Comparison of ENCODE assay signal across 10 cellular contexts in the genomic region with DNA sequence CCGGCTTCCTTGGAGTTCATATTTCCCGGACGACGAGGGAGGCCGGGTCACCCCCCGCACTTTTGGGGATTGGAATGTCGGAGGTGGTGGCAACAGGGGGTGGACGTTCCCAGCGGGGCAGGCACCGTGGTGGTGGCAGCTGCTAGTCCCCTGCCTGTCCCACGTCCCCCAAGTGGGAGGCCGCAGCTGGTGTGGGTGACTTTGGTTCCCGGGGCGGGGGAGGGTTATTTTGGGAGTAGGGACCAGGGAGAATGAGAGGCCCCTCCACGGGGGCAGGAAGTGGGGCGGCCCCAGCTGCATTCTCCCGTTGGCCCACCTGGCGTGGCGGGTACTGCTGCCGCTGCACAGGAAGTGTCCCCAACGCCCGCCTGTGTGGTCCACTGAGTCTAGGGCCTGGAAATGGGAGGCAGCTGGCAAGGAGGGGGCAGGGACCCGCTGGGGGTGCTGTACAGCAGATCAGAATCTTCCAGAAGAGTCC. TPM values are rescaled to one million over a fixed set of nuclear protein-coding genes. Genes with fewer than 3 reads are reported as not detected.
A peak's percentile ranks its signal among the peaks of the same experiment; 100 is the strongest.
DNase-seq lines count a peak whose midpoint lies in the region; ATAC-seq, FAIRE-seq and TF ChIP-seq lines count a peak whose summit lies in the region.
"Had no signal": no experiment of that assay in that cellular context is flagged by ENCODE, and none has a peak within 500 bp of the region (broad histone marks: within the 10 kb centered on the region; RNA-seq: fewer than 3 reads in every experiment).

No MANE protein-coding gene starts in this region.

- peak overlapping the region; percentile 91 for H3K27ac ChIP-seq in DOHH2 (ENCODE audit: low read depth, low read length)
- H3K27ac ChIP-seq: upper lobe of left lung had no signal

- no peak for ATAC-seq in GM21737 (IDR thresholded peaks at IDR 0.05; ENCODE audit: unreplicated experiment)
- ATAC-seq in GM21786 (IDR thresholded peaks at IDR 0.05; ENCODE audit: unreplicated experiment): no peak

- peak; percentile 44 for DNase-seq in MV-4-11 (lab: John Stamatoyannopoulos, UW)
- peak; percentile 43 to 56 for DNase-seq in frontal cortex (ENCODE audit: low spot score in 2 of 2)
- DNase-seq in putamen (ENCODE audit: low spot score): peak; percentile 33
- no peak for DNase-seq in activated T-helper 2 cell treated with anti-CD3 and anti-CD28 coated beads, Interferon-gamma antibody, Interleukin-2, Interleukin-4, amounts not matched to agents 10 μg/mL and 5 μg/mL and 100 μg/mL, durations not matched to agents 14 hours and 24 hours and 36 hours (ENCODE audit: low spot score)
- no peak for DNase-seq in stimulated activated CD4-positive, alpha-beta T cell treated with anti-CD3 and anti-CD28 coated beads, Interleukin-4, amount 100 ng/mL, for 24 hours

- H3K27me3 ChIP-seq in DOHH2 (ENCODE audit: control insufficient read depth, low read length): no peaks in the 10 kb centered on the region
- H3K27me3 ChIP-seq: upper lobe of left lung had no signal

- H3K4me1 ChIP-seq in DOHH2 (ENCODE audit: control insufficient read depth, low read length): peaks cover 89% of the 10 kb centered on the region
- H3K4me1 ChIP-seq: upper lobe of left lung had no signal

- H3K79me2 ChIP-seq in DOHH2 (ENCODE audit: control insufficient read depth, low read length): peaks cover 2% of the 10 kb centered on the region; the same call in 1 of the 2 replicates

- no peaks in the 10 kb centered on the region for H3K9me3 Mint-ChIP-seq in activated T-helper 2 cell treated with anti-CD3 and anti-CD28 coated beads, Interferon-gamma antibody, Interleukin-2, Interleukin-4, amounts not matched to agents 10 μg/mL and 5 μg/mL and 100 μg/mL, durations not matched to agents 14 hours and 24 hours and 36 hours

- peak overlapping the region; percentile 66 for H3K4me2 ChIP-seq in DOHH2 (ENCODE audit: low read length)

- no peaks in the 10 kb centered on the region for H3K36me3 Mint-ChIP-seq in activated T-helper 2 cell treated with anti-CD3 and anti-CD28 coated beads, Interferon-gamma antibody, Interleukin-2, Interleukin-4, amounts not matched to agents 10 μg/mL and 5 μg/mL and 100 μg/mL, durations not matched to agents 14 hours and 24 hours and 36 hours (ENCODE audit: low read depth)

- FAIRE-seq in frontal cortex (lab: Jason Lieb, UNC): no peak
- FAIRE-seq: islet of Langerhans had no signal

- no peaks in the 10 kb centered on the region for H3K9me2 ChIP-seq in DOHH2 (replicated peaks; ENCODE audit: control insufficient read depth, low read length)

- intact Hi-C loops in activated T-helper 2 cell treated with anti-CD3 and anti-CD28 coated beads, Interferon-gamma antibody, Interleukin-2, Interleukin-4, amounts not matched to agents 10 μg/mL and 5 μg/mL and 100 μg/mL, durations not matched to agents 14 hours and 24 hours and 36 hours (cut with micrococcal nuclease): no loop called here

- H3K4me1 Mint-ChIP-seq in activated T-helper 2 cell treated with anti-CD3 and anti-CD28 coated beads, Interferon-gamma antibody, Interleukin-2, Interleukin-4, amounts not matched to agents 10 μg/mL and 5 μg/mL and 100 μg/mL, durations not matched to agents 14 hours and 24 hours and 36 hours (ENCODE audit: low read depth): no peaks in the 10 kb centered on the region

- peak overlapping the region; percentile 59 for H3K4me3 ChIP-seq in DOHH2 (ENCODE audit: low read length)
- H3K4me3 ChIP-seq: upper lobe of left lung had no signal

- H3K4me3 Mint-ChIP-seq in activated T-helper 2 cell treated with anti-CD3 and anti-CD28 coated beads, Interferon-gamma antibody, Interleukin-2, Interleukin-4, amounts not matched to agents 10 μg/mL and 5 μg/mL and 100 μg/mL, durations not matched to agents 14 hours and 24 hours and 36 hours (ENCODE audit: low read depth): no peak overlapping the region

- TF ChIP-seq CTCF in DOHH2 (IDR thresholded peaks at IDR 0.05; ENCODE audit: low read depth, low read length, poor library complexity, severe bottlenecking): no peak

- H3K27me3 Mint-ChIP-seq in activated T-helper 2 cell treated with anti-CD3 and anti-CD28 coated beads, Interferon-gamma antibody, Interleukin-2, Interleukin-4, amounts not matched to agents 10 μg/mL and 5 μg/mL and 100 μg/mL, durations not matched to agents 14 hours and 24 hours and 36 hours (ENCODE audit: low read depth): no peaks in the 10 kb centered on the region

- no peaks in the 10 kb centered on the region for H3K9me3 ChIP-seq in DOHH2 (ENCODE audit: control insufficient read depth, insufficient read depth, low read length)
- H3K9me3 ChIP-seq: upper lobe of left lung had no signal

- H4K20me1 ChIP-seq in DOHH2 (ENCODE audit: control insufficient read depth, insufficient read depth, low read depth, low read length): no peaks in the 10 kb centered on the region

- 0 out of 2 replicates have a peak, but pooled peaks cover 3% of the 10 kb centered on the region for H3K36me3 ChIP-seq in DOHH2 (ENCODE audit: control insufficient read depth, low read length)
- H3K36me3 ChIP-seq: upper lobe of left lung had no signal

- no peak overlapping the region for H3K27ac Mint-ChIP-seq in activated T-helper 2 cell treated with anti-CD3 and anti-CD28 coated beads, Interferon-gamma antibody, Interleukin-2, Interleukin-4, amounts not matched to agents 10 μg/mL and 5 μg/mL and 100 μg/mL, durations not matched to agents 14 hours and 24 hours and 36 hours

- peaks cover 46% of the 10 kb centered on the region for H3F3A ChIP-seq in DOHH2 (ENCODE audit: control insufficient read depth, insufficient read depth)

RNA-seq across cellular contexts. Expression of a gene that starts 11.1 kb away (rescaled TPM):
- total RNA-seq in frontal cortex: 6.9 TPM
- total RNA-seq in activated T-helper 2 cell treated with anti-CD3 and anti-CD28 coated beads, Interferon-gamma antibody, Interleukin-2, Interleukin-4, amounts not matched to agents 10 μg/mL and 5 μg/mL and 100 μg/mL, durations not matched to agents 14 hours and 24 hours and 36 hours: 55.3 and 61.8 TPM in 2 replicates

RNA-seq across cellular contexts. Expression of a gene that starts 24.2 kb away (rescaled TPM):
- not detected for total RNA-seq in frontal cortex
- 0.23 and 0.27 TPM in 2 replicates for total RNA-seq in activated T-helper 2 cell treated with anti-CD3 and anti-CD28 coated beads, Interferon-gamma antibody, Interleukin-2, Interleukin-4, amounts not matched to agents 10 μg/mL and 5 μg/mL and 100 μg/mL, durations not matched to agents 14 hours and 24 hours and 36 hours

RNA-seq across cellular contexts. Expression of a gene that starts 30.8 kb away (rescaled TPM):
- 6.9 TPM for total RNA-seq in frontal cortex
- 137 and 138 TPM in 2 replicates for total RNA-seq in activated T-helper 2 cell treated with anti-CD3 and anti-CD28 coated beads, Interferon-gamma antibody, Interleukin-2, Interleukin-4, amounts not matched to agents 10 μg/mL and 5 μg/mL and 100 μg/mL, durations not matched to agents 14 hours and 24 hours and 36 hours

RNA-seq across cellular contexts. Expression of a gene that starts 47.0 kb away (rescaled TPM):
- 1.2 TPM for total RNA-seq in frontal cortex
- 28.1 and 30.4 TPM in 2 replicates for total RNA-seq in activated T-helper 2 cell treated with anti-CD3 and anti-CD28 coated beads, Interferon-gamma antibody, Interleukin-2, Interleukin-4, amounts not matched to agents 10 μg/mL and 5 μg/mL and 100 μg/mL, durations not matched to agents 14 hours and 24 hours and 36 hours

Comparison
In these comparisons a context has a peak if more than half of its experiments do, and no peak if none do; other contexts are left out.
1. DNase-seq: peak in MV-4-11 (single experiment), frontal cortex (2 of 2) and putamen (single experiment); none in activated T-helper 2 cell treated with anti-CD3 and anti-CD28 coated beads, Interferon-gamma antibody, Interleukin-2, Interleukin-4, amounts not matched to agents 10 μg/mL and 5 μg/mL and 100 μg/mL, durations not matched to agents 14 hours and 24 hours and 36 hours (single experiment) and stimulated activated CD4-positive, alpha-beta T cell treated with anti-CD3 and anti-CD28 coated beads, Interleukin-4, amount 100 ng/mL, for 24 hours (single experiment).
2. RNA of a gene that starts 30.8 kb away (total RNA-seq): 137 to 138 TPM in activated T-helper 2 cell treated with anti-CD3 and anti-CD28 coated beads, Interferon-gamma antibody, Interleukin-2, Interleukin-4, amounts not matched to agents 10 μg/mL and 5 μg/mL and 100 μg/mL, durations not matched to agents 14 hours and 24 hours and 36 hours; 6.9 TPM in frontal cortex (single experiment); every median in the first group is over 10 times any median in the second.